Comparison of ENCODE assay signal across 26 cellular contexts in the genomic region with DNA sequence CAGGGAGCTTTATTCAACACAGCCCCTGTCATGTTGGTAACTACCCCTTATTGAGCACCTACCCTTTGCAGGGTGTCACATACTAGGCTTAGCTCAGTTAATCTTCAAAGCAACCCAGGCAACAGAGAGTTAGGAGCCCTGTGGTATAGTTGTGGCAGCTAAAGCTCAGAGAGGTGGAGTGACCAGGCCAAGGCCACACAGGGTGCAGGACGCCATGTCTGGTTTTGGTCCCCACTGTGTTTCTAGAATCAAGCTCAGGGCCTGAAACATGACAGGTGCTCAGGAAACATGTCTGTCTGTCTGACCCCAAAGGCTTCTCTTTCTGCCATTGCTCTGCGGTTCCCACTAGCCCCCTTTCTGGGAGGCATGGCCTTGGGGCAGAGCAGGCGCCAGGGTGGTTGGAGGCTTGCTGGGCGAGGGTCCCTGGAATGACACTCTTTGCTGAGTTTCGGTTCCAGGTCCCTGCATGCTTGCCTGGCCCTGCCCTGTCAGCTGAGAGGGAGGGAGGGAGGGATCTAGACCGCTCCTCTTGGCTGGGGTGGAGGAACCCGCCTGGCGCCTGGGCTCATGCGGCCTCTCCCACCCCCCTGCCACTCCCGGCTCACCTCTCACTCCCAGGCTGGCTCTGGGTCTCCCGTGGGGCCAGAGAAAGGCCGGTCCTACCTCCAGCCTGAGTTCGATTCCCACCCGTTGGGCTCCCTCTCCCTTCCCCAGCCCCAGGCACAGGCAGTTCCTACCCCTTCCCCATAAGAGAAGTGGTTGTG. TPM values are rescaled to one million over a fixed set of nuclear protein-coding genes. Genes with fewer than 3 reads are reported as not detected.
A peak's percentile ranks its signal among the peaks of the same experiment; 100 is the strongest.
DNase-seq lines count a peak whose midpoint lies in the region; ATAC-seq and TF ChIP-seq lines count a peak whose summit lies in the region.
"Had no signal": no experiment of that assay in that cellular context is flagged by ENCODE, and none has a peak within 500 bp of the region (broad histone marks: within the 10 kb centered on the region; RNA-seq: fewer than 3 reads in every experiment).

No MANE protein-coding gene starts in this region.

- no peaks in the 10 kb centered on the region for H3K9me3 ChIP-seq in esophagus squamous epithelium
- H3K9me3 ChIP-seq: left ventricle myocardium inferior, right atrium auricular region, spleen, thoracic aorta had no signal

- no peak for ATAC-seq in GM19452 (IDR thresholded peaks at IDR 0.05; ENCODE audit: unreplicated experiment)
- ATAC-seq: activated CD8-positive, alpha-beta T cell treated with anti-CD3 and anti-CD28 coated beads, Interleukin-2, amount 10 ng/mL, durations not matched to agents 7 days and 5 days; activated T-helper 17 cell treated with anti-CD3 and anti-CD28 coated beads, Interleukin-2, amount 50 U/mL, for 72 hours; CD8-positive, alpha-beta T cell; Panc1 had no signal

- CTCF ChIA-PET in RWPE1 (lab: Yijun Ruan, JAX) = interaction anchor here (0.6 to 1.5 kb wide), 3 partner anchors 13 to 185 kb away, joined by 3 to 5 read pairs (median 3); no protein-coding TSS in a partner anchor

- H3K36me3 ChIP-seq in H7 (replicated peaks; ENCODE audit: control insufficient read depth, insufficient read depth, low read length) (no peaks in the 10 kb centered on the region), esophagus squamous epithelium (no peaks in the 10 kb centered on the region)
- H3K36me3 ChIP-seq: left ventricle myocardium inferior, right atrium auricular region, spleen, thoracic aorta had no signal

- DNase-seq in H7 = peak; percentile 60
- no peak for DNase-seq in RWPE1 (ENCODE audit: low spot score)
- no peak for DNase-seq in esophagus squamous epithelium (lab: John Stamatoyannopoulos, UW)
- DNase-seq in Kasumi-1 (lab: John Stamatoyannopoulos, UW) = no peak
- DNase-seq in nucleus accumbens (lab: John Stamatoyannopoulos, UW) = no peak
- DNase-seq in stimulated activated CD4-positive, alpha-beta T cell treated with anti-CD3 and anti-CD28 coated beads, Interleukin-15, amount 100 ng/mL, for 24 hours = no peak
- DNase-seq: activated CD8-positive, alpha-beta T cell treated with anti-CD3 and anti-CD28 coated beads, Interleukin-2, amount 10 ng/mL, durations not matched to agents 7 days and 5 days; activated naive CD4-positive, alpha-beta T cell treated with anti-CD3 and anti-CD28 coated beads, Interleukin-2, amount 50 U/mL, for 16 hours; CD8-positive, alpha-beta T cell; cerebellar nuclear complex; immature natural killer cell; left ventricle myocardium inferior; NCI-H1105; NCI-H2029; NCI-H2227 treated with DMSO at 0.1 percent for 48 hours; NCI-H526 treated with DMSO at 0.1 percent for 48 hours; SIG-M5; spleen; stimulated activated CD8-positive, alpha-beta memory T cell treated with anti-CD3 and anti-CD28 coated beads, Interleukin-4, amount 100 ng/mL, for 48 hours had no signal

- H3K27me3 ChIP-seq in H7 (ENCODE audit: control insufficient read depth, insufficient read depth, low read length) = no peaks in the 10 kb centered on the region
- H3K27me3 ChIP-seq in esophagus squamous epithelium = peaks cover 0 to 7% (median 0%) of the 10 kb centered on the region in 4 donors
- H3K27me3 ChIP-seq: right atrium auricular region had no signal

- POLR2A ChIA-PET in RWPE1 (lab: Yijun Ruan, JAX; ENCODE audit: low non-redundant PET) = interaction anchor here (1.0 kb wide), 1 partner anchor 31 kb away, joined by 3 read pairs; no protein-coding TSS in a partner anchor

- intact Hi-C loops in esophagus squamous epithelium (cut with DNase I) = loop anchor here (10.0 kb wide), 1 partner anchor 119 kb away; no protein-coding TSS in a partner anchor

- no peak for TF ChIP-seq POLR2A in esophagus squamous epithelium (IDR thresholded peaks at IDR 0.05)

- no peak overlapping the region for H3K4me3 ChIP-seq in H7 (ENCODE audit: insufficient read depth, low read depth, low read length)
- H3K4me3 ChIP-seq in esophagus squamous epithelium = no peak overlapping the region
- H3K4me3 ChIP-seq in skin epidermis = no peak overlapping the region
- H3K4me3 ChIP-seq: left ventricle myocardium inferior, right atrium auricular region, spleen, thoracic aorta had no signal

- TF ChIP-seq CTCF in RWPE1 (conservative IDR thresholded peaks at IDR 0.05; ENCODE audit: low read depth) (no peak), esophagus squamous epithelium (IDR thresholded peaks at IDR 0.05) (no peak)

- peaks cover 21 to 59% (median 31%) of the 10 kb centered on the region in 3 donors for H3K4me1 ChIP-seq in esophagus squamous epithelium
- H3K4me1 ChIP-seq: parathyroid adenoma, right atrium auricular region had no signal

- 52% methylated on average over 11 of the region's 14 CpGs; no CpG with 5 or more reads in 1 of the 2 donors for WGBS in esophagus squamous epithelium, 2 donors

- H3K27ac ChIP-seq in RWPE1 (peak overlapping the region; percentile 50), esophagus squamous epithelium (peak overlapping the region; percentile 81 to 91 (median 87)), skin epidermis (peak overlapping the region in 13 of 21 experiments; percentile 21 to 80 (median 54))
- H3K27ac ChIP-seq: left ventricle myocardium inferior, parathyroid adenoma, right atrium auricular region, spleen, thoracic aorta had no signal

RNA-seq across cellular contexts. Expression of a gene that starts 18.8 kb away (rescaled TPM):
- total RNA-seq in H7 (2014; rRNA removed; shearing (Covaris generic)) = 4.8 and 6.7 TPM in 2 replicates
- 1 to 10 TPM; 2.5 to 4.6 (median 3.5) TPM for total RNA-seq in esophagus squamous epithelium
